In the genomic region with DNA sequence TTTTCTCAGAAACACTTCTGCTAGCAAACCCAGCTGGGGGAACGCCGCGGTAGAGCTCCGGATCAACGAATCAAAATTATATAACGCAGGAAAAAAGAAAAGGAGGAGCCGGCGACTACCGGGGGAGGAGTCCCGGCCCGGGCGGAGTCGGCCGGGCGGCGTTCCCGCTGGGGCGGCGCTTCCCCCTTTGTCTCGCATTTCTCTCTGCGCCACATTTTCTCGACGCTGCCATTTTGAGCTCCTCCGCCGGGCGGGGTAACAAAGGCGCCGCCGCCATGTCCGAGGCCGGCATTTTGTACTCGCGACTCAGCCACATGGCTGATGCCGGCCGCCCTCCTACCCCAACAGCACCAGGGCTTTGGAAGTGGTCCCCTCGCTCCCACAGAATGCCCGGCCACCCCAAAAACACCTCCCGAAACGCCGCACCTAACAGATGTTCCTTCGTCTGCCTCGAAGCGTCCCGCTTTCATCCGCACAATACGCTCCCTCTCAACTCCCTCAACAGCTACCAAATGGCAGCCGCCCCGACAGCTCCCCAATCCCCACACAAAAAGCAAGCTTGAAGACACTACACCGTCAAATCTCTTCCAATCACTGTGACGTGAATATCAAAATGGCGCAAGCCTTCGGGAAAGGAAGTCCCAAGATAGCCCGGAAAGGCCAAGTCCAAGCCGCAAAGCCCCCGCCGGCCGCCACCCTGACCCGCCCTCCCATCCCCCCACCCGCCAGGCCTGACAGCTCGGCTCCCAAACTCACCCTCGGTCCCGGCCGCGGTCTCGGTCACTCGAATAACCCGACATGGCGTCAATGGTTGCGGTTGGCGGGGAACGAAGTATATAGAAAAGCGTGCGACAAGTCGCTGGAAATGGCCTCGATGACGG, we compare ENCODE assay signal across 1 cellular context.
A peak's percentile ranks its signal among the peaks of the same experiment; 100 is the strongest.
TF ChIP-seq lines count a peak whose summit lies in the region.

No MANE protein-coding gene starts in this region.

TF ChIP-seq in endothelial cell of umbilical vein, 7 proteins besides CTCF, POLR2A, EP300 and RAD21:
- TF ChIP-seq POLR2AphosphoS5 (IDR thresholded peaks at IDR 0.05; ENCODE audit: insufficient read depth, low read depth, low read length) (peak; percentile 84), MYC (IDR thresholded peaks at IDR 0.05; ENCODE audit: low read depth, low read length) (no peak), GATA2 (IDR thresholded peaks at IDR 0.05; ENCODE audit: insufficient read depth, insufficient read length, low read depth, low read length) (no peak)
